Comparison of ENCODE assay signal across 8 cellular contexts in genomic region chr1:205255941-205256780, GRCh38. TPM values are rescaled to one million over a fixed set of nuclear protein-coding genes. Genes with fewer than 3 reads are reported as not detected.
A peak's percentile ranks its signal among the peaks of the same experiment; 100 is the strongest.
DNase-seq lines count a peak whose midpoint lies in the region; ATAC-seq and TF ChIP-seq lines count a peak whose summit lies in the region.

No MANE protein-coding gene starts in this region.

- POLR2A ChIA-PET in Panc1 (lab: Charles Lee) = no interaction called here

- H3K27me3 Mint-ChIP-seq in nephron progenitor cell (ENCODE audit: low read depth, poor library complexity) = peaks cover 5% of the 10 kb centered on the region

- DNase-seq in Panc1 (ENCODE audit: low read depth, low spot score) (peak; percentile 64), fibroblast of mammary gland (ENCODE audit: low read depth) (peak; percentile 78), nephron progenitor cell (peak; percentile 93)
- DNase-seq in activated T-cell treated with anti-CD3 and anti-CD28 coated beads, Interleukin-2, amount 50 U/mL, for 48 hours = peak; percentile 92 to 93
- DNase-seq in stimulated activated naive CD4-positive, alpha-beta T cell treated with Interleukin-2 at 50 U/mL for 16 hours (lab: John Stamatoyannopoulos, UW) = peak; percentile 78

- no TSS peak for BruUV-seq in Panc1 (replicated peaks; lab: Mats Ljungman, UMichigan)

- H3K27me3 ChIP-seq in Panc1 (ENCODE audit: control insufficient read depth, insufficient read depth, low read length) = no peaks in the 10 kb centered on the region

- no peaks in the 10 kb centered on the region for H3K36me3 ChIP-seq in Panc1 (ENCODE audit: control insufficient read depth, insufficient read depth, low read length)

- CTCF ChIA-PET in Panc1 (lab: Charles Lee) = interaction anchor here (0.6 to 3.2 kb wide), 9 partner anchors 10 to 279 kb away, joined by 3 to 28 read pairs (median 4); partner anchors contain the start of gene TMCC2

- TF ChIP-seq CTCF in GM12874 (IDR thresholded peaks at IDR 0.05; ENCODE audit: insufficient read depth, low read depth, low read length) = peak; percentile 82
- peak; percentile 97 for TF ChIP-seq CTCF in LNCAP (IDR thresholded peaks at IDR 0.05)
- TF ChIP-seq CTCF in Panc1 (IDR thresholded peaks at IDR 0.05) = peak; percentile 93
- peak; percentile 98 for TF ChIP-seq CTCF in fibroblast of mammary gland (conservative IDR thresholded peaks at IDR 0.05; ENCODE audit: control insufficient read depth, insufficient read depth, low read depth, low read length)
- peak; percentile 96 for TF ChIP-seq CTCF in nephron progenitor cell (IDR thresholded peaks at IDR 0.05)

- H3K4me3 ChIP-seq in Panc1 (ENCODE audit: low read depth in 2 of 2, low read length in 2 of 2) (no peak overlapping the region), fibroblast of mammary gland (ENCODE audit: control insufficient read depth, low read depth, low read length) (no peak overlapping the region)

- H3K36me3 Mint-ChIP-seq in nephron progenitor cell (ENCODE audit: low read depth) = no peaks in the 10 kb centered on the region

- ATAC-seq in Panc1 (peak; percentile 98), GM19324 (IDR thresholded peaks at IDR 0.05; ENCODE audit: low FRiP score, unreplicated experiment) (no peak)

- intact Hi-C loops in Panc1 (cut with micrococcal nuclease; ENCODE audit: unreplicated experiment) = loop anchor here (1.0 to 10.0 kb wide), 4 partner anchors 27 to 271 kb away; partner anchors contain the start of gene RBBP5

- no peak overlapping the region for H3K27ac ChIP-seq in Panc1 (ENCODE audit: low read length)

- in situ Hi-C loops in Panc1 (cut with HindIII; ENCODE audit: low pct_unique_long_range_greater_than_20kb, low sequenced_read_pairs) = no loop called here

- H3K27ac Mint-ChIP-seq in nephron progenitor cell = no peak overlapping the region

- no peak overlapping the region for H3K4me3 Mint-ChIP-seq in nephron progenitor cell

- peaks cover 4% of the 10 kb centered on the region for H3K4me1 ChIP-seq in Panc1 (ENCODE audit: control insufficient read depth, insufficient read depth, low read length)

- H3K9me3 Mint-ChIP-seq in nephron progenitor cell = no peaks in the 10 kb centered on the region

- H3K9me3 ChIP-seq in Panc1 (ENCODE audit: control insufficient read depth, insufficient read depth, low read depth, low read length) = no peaks in the 10 kb centered on the region

- peaks cover 23% of the 10 kb centered on the region for H3K4me1 Mint-ChIP-seq in nephron progenitor cell

RNA-seq across cellular contexts. Expression of gene TMCC2, which starts 28.4 kb away (rescaled TPM):
- 3.1 TPM for total RNA-seq in Panc1 (2021; ENCODE audit: unreplicated experiment)
- 4.6 TPM for polyA plus RNA-seq in Panc1 (2012; ENCODE audit: insufficient read length)

RNA-seq across cellular contexts. Expression of gene DSTYK, which starts 44.7 kb away (rescaled TPM):
- 11.3 TPM for total RNA-seq in Panc1 (2021; ENCODE audit: unreplicated experiment)
- polyA plus RNA-seq in Panc1 (2012; ENCODE audit: insufficient read length) = 6.3 TPM
